In the genomic region with DNA sequence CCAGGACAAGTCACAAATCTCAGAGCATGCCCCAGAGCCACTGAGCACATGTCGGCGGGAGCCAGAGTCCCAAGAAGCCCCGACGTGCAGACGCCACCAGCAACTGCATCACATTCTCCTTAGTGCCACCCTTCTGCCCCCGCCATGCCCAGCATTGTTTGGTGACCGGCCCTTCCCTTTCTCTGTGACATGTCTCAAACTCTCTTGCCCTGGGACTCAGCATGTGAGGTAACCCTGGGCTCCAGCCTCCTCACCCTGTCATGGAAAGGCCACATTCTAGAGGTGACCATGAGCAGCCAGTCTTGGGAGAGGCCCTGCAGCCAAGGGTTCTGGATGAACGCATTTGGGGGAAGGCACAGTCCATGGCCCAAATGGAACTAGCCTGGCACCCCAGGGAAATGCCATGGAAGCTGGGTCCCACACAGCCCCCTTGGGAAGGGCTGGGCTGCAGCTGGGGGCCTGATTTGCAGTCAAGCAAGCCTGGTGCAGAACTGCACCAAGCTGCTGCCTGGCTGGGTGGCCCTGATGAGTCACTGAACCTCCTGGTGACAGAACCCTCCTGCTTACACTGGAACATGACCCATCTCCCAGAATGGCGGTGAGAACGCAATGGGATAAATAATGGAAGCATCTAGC, we compare ENCODE assay signal across 10 cellular contexts.
A peak's percentile ranks its signal among the peaks of the same experiment; 100 is the strongest.
DNase-seq lines count a peak whose midpoint lies in the region; ATAC-seq and TF ChIP-seq lines count a peak whose summit lies in the region.
"Had no signal": no experiment of that assay in that cellular context is flagged by ENCODE, and none has a peak within 500 bp of the region (broad histone marks: within the 10 kb centered on the region; RNA-seq: fewer than 3 reads in every experiment).

No MANE protein-coding gene starts in this region.

- POLR2A ChIA-PET in activated CD8-positive, alpha-beta T cell treated with anti-CD3 and anti-CD28 coated beads for 36 hours (lab: Charles Lee) = interaction anchor here (0.6 to 5.3 kb wide), 15 partner anchors 9 to 184 kb away, joined by 3 to 28 read pairs (median 4); no protein-coding TSS in a partner anchor

- peak overlapping the region; percentile 95 for H3K27ac Mint-ChIP-seq in activated CD8-positive, alpha-beta T cell treated with anti-CD3 and anti-CD28 coated beads for 36 hours

- TF ChIP-seq POLR2A in uterus (IDR thresholded peaks at IDR 0.05) (no peak), breast epithelium (IDR thresholded peaks at IDR 0.05) (no peak)

- no peak overlapping the region for H2AK5ac ChIP-seq in trophoblast cell (ENCODE audit: low read length)

- no peak overlapping the region for H4K91ac ChIP-seq in trophoblast cell (ENCODE audit: low read depth, low read length)

- H4K12ac ChIP-seq in trophoblast cell (ENCODE audit: low read depth, low read length) = no peak overlapping the region

- no peaks in the 10 kb centered on the region for H3K27me3 Mint-ChIP-seq in activated CD8-positive, alpha-beta T cell treated with anti-CD3 and anti-CD28 coated beads for 36 hours

- H2BK120ac ChIP-seq in trophoblast cell (ENCODE audit: insufficient read depth, low read length, poor library complexity) = no peak overlapping the region

- H3K79me1 ChIP-seq in trophoblast cell (ENCODE audit: low read length) = peaks cover 2% of the 10 kb centered on the region

- TF ChIP-seq CTCF in activated CD8-positive, alpha-beta T cell treated with anti-CD3 and anti-CD28 coated beads for 36 hours (IDR thresholded peaks at IDR 0.05) = no peak
- TF ChIP-seq CTCF in uterus (IDR thresholded peaks at IDR 0.05) = no peak
- no peak for TF ChIP-seq CTCF in breast epithelium (IDR thresholded peaks at IDR 0.05)

- no CpG with 5 or more reads among the region's 10 CpGs for WGBS in trophoblast cell (ENCODE audit: extremely low coverage, insufficient coverage, insufficient read length)

- CTCF ChIA-PET in activated CD8-positive, alpha-beta T cell treated with anti-CD3 and anti-CD28 coated beads for 36 hours (lab: Charles Lee) = interaction anchor here (0.7 to 5.5 kb wide), 13 partner anchors 9 to 56 kb away, joined by 3 to 55 read pairs (median 5); no protein-coding TSS in a partner anchor

- H3K9me3 Mint-ChIP-seq in activated CD8-positive, alpha-beta T cell treated with anti-CD3 and anti-CD28 coated beads for 36 hours = no peaks in the 10 kb centered on the region

- H3K14ac ChIP-seq in trophoblast cell (ENCODE audit: low read length) = no peak overlapping the region

- H3K4me2 ChIP-seq in trophoblast cell (ENCODE audit: low read length) = no peak overlapping the region

- H2AFZ ChIP-seq in trophoblast cell (ENCODE audit: insufficient read depth, low read length, poor library complexity) = no peak overlapping the region
- H2AFZ ChIP-seq: parathyroid adenoma had no signal

- H3K4ac ChIP-seq in trophoblast cell (ENCODE audit: low read depth, low read length) = no peak overlapping the region

- peak overlapping the region; percentile 55 for H3K4me3 Mint-ChIP-seq in activated CD8-positive, alpha-beta T cell treated with anti-CD3 and anti-CD28 coated beads for 36 hours

- H3K9ac ChIP-seq in trophoblast cell (ENCODE audit: low read length) = no peak overlapping the region
- H3K9ac ChIP-seq: parathyroid adenoma had no signal

- H3K79me2 ChIP-seq in trophoblast cell (ENCODE audit: control insufficient read depth, insufficient read depth, low read length, poor library complexity) = no peaks in the 10 kb centered on the region
- H3K79me2 ChIP-seq: parathyroid adenoma had no signal

- H3K36me3 Mint-ChIP-seq in activated CD8-positive, alpha-beta T cell treated with anti-CD3 and anti-CD28 coated beads for 36 hours (ENCODE audit: low read depth) = peaks cover 61% of the 10 kb centered on the region

- H4K8ac ChIP-seq in trophoblast cell (ENCODE audit: low read depth, low read length) = no peak overlapping the region

- H3K23ac ChIP-seq in trophoblast cell (ENCODE audit: low read length) = no peak overlapping the region

- intact Hi-C loops in activated CD8-positive, alpha-beta T cell treated with anti-CD3 and anti-CD28 coated beads for 36 hours (cut with micrococcal nuclease) = loop anchor here (5.0 kb wide), 1 partner anchor 33 kb away; no protein-coding TSS in a partner anchor
- intact Hi-C loops in uterus (cut with DNase I; ENCODE audit: low total_unique reads) (loop anchor here (5.0 kb wide), 1 partner anchor 93 kb away; a partner anchor contains a TSS), breast epithelium (cut with DNase I; ENCODE audit: low total_unique reads) (no loop called here)

- DNase-seq in stimulated activated CD4-positive, alpha-beta T cell treated with anti-CD3 and anti-CD28 coated beads, Interleukin-15, amount 100 ng/mL, for 24 hours = peak; percentile 53
- DNase-seq in stimulated activated CD4-positive, alpha-beta T cell treated with anti-CD3 and anti-CD28 coated beads, Interleukin-2, amount 100 ng/mL, for 24 hours = no peak
- DNase-seq in activated CD8-positive, alpha-beta T cell treated with anti-CD3 and anti-CD28 coated beads for 36 hours = peak; percentile 47
- DNase-seq in uterus (peak in 1 of 2 donors; percentile 16), dermis blood vessel endothelial cell (no peak), trophoblast cell (no peak), breast epithelium (ENCODE audit: low spot score in 2 of 2) (no peak)
- DNase-seq: NCI-H524 had no signal

- no peaks in the 10 kb centered on the region for H3K9me3 ChIP-seq in uterus
- peaks cover 6% of the 10 kb centered on the region for H3K9me3 ChIP-seq in trophoblast cell (ENCODE audit: insufficient read depth, low read depth, low read length)
- H3K9me3 ChIP-seq in breast epithelium = no peaks in the 10 kb centered on the region

- no peak overlapping the region for H2BK5ac ChIP-seq in trophoblast cell (ENCODE audit: low read depth, low read length, poor library complexity)

- H3K36me3 ChIP-seq in uterus = no peaks in the 10 kb centered on the region
- H3K36me3 ChIP-seq in trophoblast cell (ENCODE audit: control insufficient read depth in 1 of 2, insufficient read depth in 2 of 2, low read length in 2 of 2) = peaks cover 4 to 7% of the 10 kb centered on the region in 2 experiments
- no peaks in the 10 kb centered on the region for H3K36me3 ChIP-seq in breast epithelium

- peak overlapping the region; percentile 43 for H3K27ac ChIP-seq in layer of hippocampus (ENCODE audit: low read depth, low read length)
- H3K27ac ChIP-seq in uterus = peak overlapping the region; percentile 73 to 83
- H3K27ac ChIP-seq in trophoblast cell (ENCODE audit: low read depth, low read length) = no peak overlapping the region
- no peak overlapping the region for H3K27ac ChIP-seq in breast epithelium
- H3K27ac ChIP-seq: parathyroid adenoma had no signal

- ATAC-seq in activated CD8-positive, alpha-beta T cell treated with anti-CD3 and anti-CD28 coated beads for 36 hours = no peak

- H3K27me3 ChIP-seq in layer of hippocampus (ENCODE audit: control insufficient read depth, insufficient read depth, low read length) (no peaks in the 10 kb centered on the region), uterus (no peaks in the 10 kb centered on the region), trophoblast cell (ENCODE audit: insufficient read depth, low read length) (no peaks in the 10 kb centered on the region), breast epithelium (no peaks in the 10 kb centered on the region)

- H3K4me1 Mint-ChIP-seq in activated CD8-positive, alpha-beta T cell treated with anti-CD3 and anti-CD28 coated beads for 36 hours (ENCODE audit: low read depth) = peaks cover 77% of the 10 kb centered on the region

- no peak overlapping the region for H2BK12ac ChIP-seq in trophoblast cell (ENCODE audit: low read length)

- H3K18ac ChIP-seq in trophoblast cell (ENCODE audit: low read length) = no peak overlapping the region

- H3K4me1 ChIP-seq in uterus (peaks cover 0 to 7% of the 10 kb centered on the region in 2 donors), trophoblast cell (ENCODE audit: control insufficient read depth in 1 of 2, insufficient read depth in 2 of 2, low read length in 2 of 2) (peaks cover 28 to 34% of the 10 kb centered on the region in 2 experiments), breast epithelium (peaks cover 3 to 5% of the 10 kb centered on the region in 2 donors)
- H3K4me1 ChIP-seq: parathyroid adenoma had no signal

- H3K4me3 ChIP-seq in uterus (no peak overlapping the region), trophoblast cell (ENCODE audit: low read depth, low read length) (no peak overlapping the region), breast epithelium (no peak overlapping the region)

Comparison
In these comparisons a context has a peak if more than half of its experiments do, and no peak if none do; other contexts are left out.
1. DNase-seq: peak in stimulated activated CD4-positive, alpha-beta T cell treated with anti-CD3 and anti-CD28 coated beads, Interleukin-15, amount 100 ng/mL, for 24 hours (single experiment) and activated CD8-positive, alpha-beta T cell treated with anti-CD3 and anti-CD28 coated beads for 36 hours (single experiment); none in stimulated activated CD4-positive, alpha-beta T cell treated with anti-CD3 and anti-CD28 coated beads, Interleukin-2, amount 100 ng/mL, for 24 hours (0 of 2), dermis blood vessel endothelial cell (single experiment), trophoblast cell (0 of 2) and breast epithelium (0 of 2).
2. H3K27ac ChIP-seq: peak in layer of hippocampus (single experiment) and uterus (2 of 2); none in trophoblast cell (single experiment) and breast epithelium (0 of 2).